In the genomic region with DNA sequence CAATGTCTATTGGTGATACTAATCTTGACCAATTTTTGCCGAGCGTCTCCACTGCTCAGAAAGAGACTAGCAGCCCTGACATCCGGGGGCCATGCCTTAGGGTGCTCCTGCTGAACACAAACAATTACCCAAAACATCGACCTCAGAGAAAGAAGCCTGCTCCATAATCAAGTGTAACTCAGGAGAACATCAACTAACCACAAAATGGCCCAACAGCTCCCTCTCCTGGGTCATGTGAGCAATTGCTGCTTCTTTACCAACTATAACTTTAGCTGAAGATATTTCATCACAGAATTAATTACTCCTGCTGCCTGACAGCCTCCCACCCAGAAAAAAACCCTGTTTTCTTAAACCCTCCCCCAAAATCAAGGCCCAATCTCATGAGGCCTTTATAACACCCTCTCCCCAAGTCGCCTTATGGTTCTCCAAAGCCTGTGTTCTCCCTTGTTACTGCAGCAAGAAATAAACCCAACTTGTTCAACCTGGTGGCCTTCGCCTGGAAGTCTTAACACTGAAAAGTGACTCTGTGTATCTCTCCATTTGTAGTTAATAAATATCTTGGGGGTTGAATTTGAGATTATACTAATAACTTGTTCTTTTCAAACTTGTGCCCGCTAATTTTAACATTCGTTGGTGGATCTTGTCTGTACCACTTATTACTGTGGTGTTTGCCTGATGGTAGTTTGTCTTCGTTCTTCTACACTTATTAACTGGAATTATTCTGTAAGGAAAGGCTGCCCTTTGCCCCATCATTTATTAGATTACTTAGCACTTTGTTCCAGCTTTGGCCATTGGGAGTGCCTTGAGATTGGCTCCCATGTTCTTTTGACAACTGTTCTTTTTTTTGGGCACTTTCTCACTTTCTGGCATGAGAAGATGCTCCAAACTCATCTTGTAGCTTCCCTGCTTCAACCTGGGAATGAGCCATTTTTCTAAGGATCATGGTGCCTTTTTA, we compare ENCODE assay signal across 8 cellular contexts. TPM values are rescaled to one million over a fixed set of nuclear protein-coding genes. Genes with fewer than 3 reads are reported as not detected.
DNase-seq lines count a peak whose midpoint lies in the region; ATAC-seq and TF ChIP-seq lines count a peak whose summit lies in the region.

No MANE protein-coding gene starts in this region.

- H3K4me2 ChIP-seq in trophoblast cell (ENCODE audit: low read length): no peak overlapping the region

- no peak overlapping the region for H3K27ac Mint-ChIP-seq in activated naive CD4-positive, alpha-beta T cell treated with anti-CD3 and anti-CD28 coated beads for 36 hours

- no peak overlapping the region for H2AK5ac ChIP-seq in trophoblast cell (ENCODE audit: low read length)

- H3K4me1 ChIP-seq in trophoblast cell (ENCODE audit: control insufficient read depth in 1 of 2, insufficient read depth in 2 of 2, low read length in 2 of 2): no peaks in the 10 kb centered on the region

- H3K79me1 ChIP-seq in trophoblast cell (ENCODE audit: low read length): no peaks in the 10 kb centered on the region

- no peak overlapping the region for H3K4me3 Mint-ChIP-seq in activated naive CD4-positive, alpha-beta T cell treated with anti-CD3 and anti-CD28 coated beads for 36 hours

- H3K4me3 ChIP-seq in AG04450 (ENCODE audit: low read depth, low read length) (no peak overlapping the region), SK-N-MC (no peak overlapping the region), trophoblast cell (ENCODE audit: low read depth, low read length) (no peak overlapping the region)

- H3K14ac ChIP-seq in trophoblast cell (ENCODE audit: low read length): no peak overlapping the region

- H3K4ac ChIP-seq in trophoblast cell (ENCODE audit: low read depth, low read length): no peak overlapping the region

- H2BK120ac ChIP-seq in trophoblast cell (ENCODE audit: insufficient read depth, low read length, poor library complexity): no peak overlapping the region

- CTCF ChIA-PET in AG04450 (lab: Charles Lee): interaction anchor here (0.5 to 4.4 kb wide), 39 partner anchors 9 to 554 kb away, joined by 3 to 62 read pairs (median 5); a partner anchor contains a TSS
- CTCF ChIA-PET in activated naive CD4-positive, alpha-beta T cell treated with anti-CD3 and anti-CD28 coated beads for 36 hours (lab: Charles Lee): interaction anchor here (0.5 to 5.8 kb wide), 51 partner anchors 8 to 669 kb away, joined by 3 to 78 read pairs (median 5); a partner anchor contains a TSS

- H3K9me3 ChIP-seq in AG04450 (ENCODE audit: control insufficient read depth, insufficient read depth, low read length) (no peaks in the 10 kb centered on the region), SK-N-MC (ENCODE audit: low read depth, low read length) (no peaks in the 10 kb centered on the region), trophoblast cell (ENCODE audit: insufficient read depth, low read depth, low read length) (no peaks in the 10 kb centered on the region)

- no peak overlapping the region for H2BK12ac ChIP-seq in trophoblast cell (ENCODE audit: low read length)

- POLR2A ChIA-PET in AG04450 (lab: Yijun Ruan, JAX): no interaction called here

- no peak overlapping the region for H3K23ac ChIP-seq in trophoblast cell (ENCODE audit: low read length)

- intact Hi-C loops in activated naive CD4-positive, alpha-beta T cell treated with anti-CD3 and anti-CD28 coated beads for 36 hours (cut with micrococcal nuclease): loop anchor here (1.0 to 2.0 kb wide), 9 partner anchors 25 to 548 kb away; a partner anchor contains a TSS

- peak; percentile 90 for TF ChIP-seq CTCF in AG04450 (IDR thresholded peaks at IDR 0.05; ENCODE audit: low read depth, low read length)

- H3K27ac ChIP-seq in AG04450 (ENCODE audit: low read depth, low read length): no peak overlapping the region
- H3K27ac ChIP-seq in SK-N-MC: no peak overlapping the region
- H3K27ac ChIP-seq in trophoblast cell (ENCODE audit: low read depth, low read length): no peak overlapping the region

- H3K36me3 ChIP-seq in SK-N-MC (ENCODE audit: insufficient read depth, low read length) (no peaks in the 10 kb centered on the region), trophoblast cell (ENCODE audit: control insufficient read depth in 1 of 2, insufficient read depth in 2 of 2, low read length in 2 of 2) (no peaks in the 10 kb centered on the region)

- no peaks in the 10 kb centered on the region for H3K9me3 Mint-ChIP-seq in activated naive CD4-positive, alpha-beta T cell treated with anti-CD3 and anti-CD28 coated beads for 36 hours

- no peak overlapping the region for H3K18ac ChIP-seq in trophoblast cell (ENCODE audit: low read length)

- no peak overlapping the region for H3K9ac ChIP-seq in SK-N-MC (ENCODE audit: insufficient read length)
- no peak overlapping the region for H3K9ac ChIP-seq in trophoblast cell (ENCODE audit: low read length)

- H3K27me3 Mint-ChIP-seq in activated naive CD4-positive, alpha-beta T cell treated with anti-CD3 and anti-CD28 coated beads for 36 hours (ENCODE audit: low read depth): no peaks in the 10 kb centered on the region

- no peaks in the 10 kb centered on the region for H3K36me3 Mint-ChIP-seq in activated naive CD4-positive, alpha-beta T cell treated with anti-CD3 and anti-CD28 coated beads for 36 hours (ENCODE audit: low read depth)

- no CpG with 5 or more reads among the region's 9 CpGs for WGBS in trophoblast cell (ENCODE audit: extremely low coverage, insufficient coverage, insufficient read length)

- no peak overlapping the region for H4K91ac ChIP-seq in trophoblast cell (ENCODE audit: low read depth, low read length)

- H2AFZ ChIP-seq in trophoblast cell (ENCODE audit: insufficient read depth, low read length, poor library complexity): no peak overlapping the region

- no peak overlapping the region for H4K12ac ChIP-seq in trophoblast cell (ENCODE audit: low read depth, low read length)

- no peak overlapping the region for H2BK5ac ChIP-seq in trophoblast cell (ENCODE audit: low read depth, low read length, poor library complexity)

- no peak overlapping the region for H4K8ac ChIP-seq in trophoblast cell (ENCODE audit: low read depth, low read length)

- DNase-seq in AG04450 (ENCODE audit: low read depth, low spot score) (peak; percentile 46), NAMALWA (ENCODE audit: low spot score) (peak; percentile 94), SK-N-MC (ENCODE audit: low read depth, low spot score) (peak; percentile 61), glomerular endothelial cell (ENCODE audit: extremely low read depth, low read depth, low spot score) (peak; percentile 58), trophoblast cell (peak; percentile 47 to 91), ureter (ENCODE audit: low spot score) (peak; percentile 66)
- DNase-seq in activated naive CD4-positive, alpha-beta T cell treated with anti-CD3 and anti-CD28 coated beads for 36 hours: peak; percentile 87

- peak; percentile 75 for ATAC-seq in GM19035 (IDR thresholded peaks at IDR 0.05; ENCODE audit: unreplicated experiment)

- H3K4me1 Mint-ChIP-seq in activated naive CD4-positive, alpha-beta T cell treated with anti-CD3 and anti-CD28 coated beads for 36 hours (ENCODE audit: low read depth): peaks cover 7% of the 10 kb centered on the region

- peaks cover 9% of the 10 kb centered on the region for H3K27me3 ChIP-seq in AG04450 (ENCODE audit: control insufficient read depth, insufficient read depth, low read length)
- no peaks in the 10 kb centered on the region for H3K27me3 ChIP-seq in trophoblast cell (ENCODE audit: insufficient read depth, low read length)

- no peaks in the 10 kb centered on the region for H3K79me2 ChIP-seq in trophoblast cell (ENCODE audit: control insufficient read depth, insufficient read depth, low read length, poor library complexity)

RNA-seq across cellular contexts. Expression of a gene that starts 21.2 kb away (rescaled TPM):
- polyA plus RNA-seq in AG04450 (2011; rRNA removed): not detected in 2 replicates
- not detected in 2 replicates for polyA minus RNA-seq in AG04450 (2011; rRNA and poly(A)+ RNA removed)
- total RNA-seq in activated naive CD4-positive, alpha-beta T cell treated with anti-CD3 and anti-CD28 coated beads for 36 hours: not detected
- total RNA-seq in glomerular endothelial cell (not detected in 2 replicates), ureter (47.2 TPM)
- not detected in 2 replicates for polyA plus RNA-seq in trophoblast cell (2013)

RNA-seq across cellular contexts. Expression of a gene that starts 24.9 kb away (rescaled TPM):
- 38.8 and 47.9 TPM in 2 replicates for polyA plus RNA-seq in AG04450 (2011; rRNA removed)
- 79.4 and 95.6 TPM in 2 replicates for polyA minus RNA-seq in AG04450 (2011; rRNA and poly(A)+ RNA removed)
- total RNA-seq in activated naive CD4-positive, alpha-beta T cell treated with anti-CD3 and anti-CD28 coated beads for 36 hours: 100 to 1,000 TPM; 127 to 136 TPM
- 38.2 and 52.5 TPM in 2 replicates for total RNA-seq in glomerular endothelial cell
- polyA plus RNA-seq in trophoblast cell (2013): 51.4 and 52.2 TPM in 2 replicates
- total RNA-seq in ureter: 89.4 TPM

RNA-seq across cellular contexts. Expression of a gene that starts 47.6 kb away (rescaled TPM):
- 0.64 and 1.7 TPM in 2 replicates for polyA plus RNA-seq in AG04450 (2011; rRNA removed)
- polyA minus RNA-seq in AG04450 (2011; rRNA and poly(A)+ RNA removed): 2.2 and 6.5 TPM in 2 replicates
- total RNA-seq in activated naive CD4-positive, alpha-beta T cell treated with anti-CD3 and anti-CD28 coated beads for 36 hours: under 1 TPM; 0.05 TPM
- total RNA-seq in glomerular endothelial cell (7.3 and 7.9 TPM in 2 replicates), ureter (5.7 TPM)
- 6.1 and 6.3 TPM in 2 replicates for polyA plus RNA-seq in trophoblast cell (2013)

Comparison
In these comparisons a context has a peak if more than half of its experiments do, and no peak if none do; other contexts are left out.
1. RNA of a gene that starts 21.2 kb away (total RNA-seq): 47.2 TPM in ureter (single experiment); not detected in activated naive CD4-positive, alpha-beta T cell treated with anti-CD3 and anti-CD28 coated beads for 36 hours and not detected in glomerular endothelial cell; every median in the first group is over 10 times any median in the second.
2. Peak in every context shown above with its lines, with median percentiles within 50 percentile points of each other: DNase-seq.